8 cellular contexts compared by ENCODE assay signal in the genomic region with DNA sequence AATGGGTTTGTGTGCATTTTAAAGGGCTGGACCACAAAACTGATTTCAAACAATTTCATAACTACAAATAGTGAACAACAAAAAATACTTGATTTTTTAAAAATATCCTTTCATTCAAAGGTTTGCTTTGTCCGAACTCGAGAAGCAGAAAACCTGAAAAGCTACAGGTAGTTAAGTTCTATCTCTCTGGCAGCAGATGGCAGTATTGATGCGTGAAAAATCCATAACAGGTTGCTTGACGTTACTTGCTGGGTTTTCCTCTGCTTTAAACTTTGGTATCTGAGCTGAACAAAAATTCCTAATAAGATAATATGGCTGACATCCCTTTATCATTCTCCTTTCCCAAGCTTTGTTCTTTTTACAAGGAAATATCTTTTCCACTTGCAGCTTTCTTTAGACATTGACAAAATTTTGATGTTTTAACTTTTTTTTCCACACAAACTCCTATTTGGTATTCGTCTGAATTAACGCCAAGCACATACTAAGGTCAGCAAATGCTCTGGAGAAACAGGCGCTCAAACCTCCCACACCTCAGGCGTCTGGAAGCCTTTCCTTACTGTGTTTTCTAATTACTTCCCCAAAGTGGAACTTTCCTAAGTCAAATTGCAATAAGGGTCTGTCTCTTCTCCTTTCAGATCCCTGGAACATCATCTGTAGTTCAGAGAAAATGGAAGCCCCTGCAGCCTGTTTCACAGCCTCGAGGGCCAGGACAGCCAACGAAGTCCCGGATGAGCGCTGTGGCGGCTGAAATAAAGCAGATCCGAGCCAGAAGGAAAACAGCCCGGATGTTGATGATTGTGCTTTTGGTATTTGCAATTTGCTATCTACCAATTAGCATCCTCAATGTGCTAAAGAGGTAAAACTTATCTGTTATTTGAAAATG. TPM values are rescaled to one million over a fixed set of nuclear protein-coding genes. Genes with fewer than 3 reads are reported as not detected.
DNase-seq lines count a peak whose midpoint lies in the region; ATAC-seq and TF ChIP-seq lines count a peak whose summit lies in the region.

No MANE protein-coding gene starts in this region.

- no peaks in the 10 kb centered on the region for H3K9me3 ChIP-seq in Peyer's patch

- H3K4me1 ChIP-seq in Peyer's patch, result no peaks in the 10 kb centered on the region

- no peaks in the 10 kb centered on the region for H3K27me3 ChIP-seq in Peyer's patch

- H3K9me3 Mint-ChIP-seq in endothelial cell (ENCODE audit: unreplicated experiment), result no peaks in the 10 kb centered on the region

- H3K27ac Mint-ChIP-seq in endothelial cell (ENCODE audit: unreplicated experiment), result no peak overlapping the region

- no peak overlapping the region for H3K4me3 Mint-ChIP-seq in endothelial cell (ENCODE audit: unreplicated experiment)

- no peak overlapping the region for H3K27ac ChIP-seq in Peyer's patch

- no peaks in the 10 kb centered on the region for H3K27me3 Mint-ChIP-seq in endothelial cell (ENCODE audit: unreplicated experiment)

- H3K4me3 ChIP-seq in Peyer's patch, result no peak overlapping the region

- TF ChIP-seq POLR2A in Peyer's patch (IDR thresholded peaks at IDR 0.05), result no peak

- ATAC-seq in GM19351 (IDR thresholded peaks at IDR 0.05; ENCODE audit: unreplicated experiment), result peak; percentile 75
- no peak for ATAC-seq in GM19467 (IDR thresholded peaks at IDR 0.05; ENCODE audit: unreplicated experiment)

- no peaks in the 10 kb centered on the region for H3K36me3 ChIP-seq in Peyer's patch

- H3K4me1 Mint-ChIP-seq in endothelial cell (ENCODE audit: unreplicated experiment), result peaks cover 6% of the 10 kb centered on the region

- TF ChIP-seq CTCF in Peyer's patch (IDR thresholded peaks at IDR 0.05) (peak in 4 of 6 experiments; percentile 36 to 75 (median 70)), endothelial cell (IDR thresholded peaks at IDR 0.05; ENCODE audit: unreplicated experiment) (peak; percentile 59)

- DNase-seq in COLO668 (lab: John Stamatoyannopoulos, UW; ENCODE audit: unreplicated experiment) (peak; percentile 12), LHCN-M2 (ENCODE audit: low read depth) (peak; percentile 49), Peyer's patch (peak in 1 of 3 donors; percentile 49), endothelial cell (ENCODE audit: low spot score) (peak; percentile 34), myocyte (ENCODE audit: low read depth) (peak; percentile 53)
- DNase-seq in activated CD4-positive, alpha-beta T cell treated with anti-CD3 and anti-CD28 coated beads, Interleukin-2, amount 50 U/mL, for 48 hours, result no peak

- H3K36me3 Mint-ChIP-seq in endothelial cell (ENCODE audit: low read depth, unreplicated experiment), result no peaks in the 10 kb centered on the region

RNA-seq across cellular contexts. Expression of a gene that starts 50.3 kb away (rescaled TPM):
- total RNA-seq in LHCN-M2 (2014; rRNA removed) (not detected in 2 replicates), Peyer's patch (not detected), endothelial cell (ENCODE audit: unreplicated experiment) (not detected), myocyte (not detected in 2 replicates)
- polyA plus RNA-seq in LHCN-M2 (2012), result not detected
- polyA plus RNA-seq in myocyte (2012), result not detected

Comparison
In these comparisons a context has a peak if more than half of its experiments do, and no peak if none do; other contexts are left out.
1. DNase-seq: peak in COLO668 (single experiment), LHCN-M2 (single experiment), endothelial cell (single experiment) and myocyte (single experiment); none in activated CD4-positive, alpha-beta T cell treated with anti-CD3 and anti-CD28 coated beads, Interleukin-2, amount 50 U/mL, for 48 hours (0 of 2).